30 cellular contexts compared by ENCODE assay signal in the genomic region with DNA sequence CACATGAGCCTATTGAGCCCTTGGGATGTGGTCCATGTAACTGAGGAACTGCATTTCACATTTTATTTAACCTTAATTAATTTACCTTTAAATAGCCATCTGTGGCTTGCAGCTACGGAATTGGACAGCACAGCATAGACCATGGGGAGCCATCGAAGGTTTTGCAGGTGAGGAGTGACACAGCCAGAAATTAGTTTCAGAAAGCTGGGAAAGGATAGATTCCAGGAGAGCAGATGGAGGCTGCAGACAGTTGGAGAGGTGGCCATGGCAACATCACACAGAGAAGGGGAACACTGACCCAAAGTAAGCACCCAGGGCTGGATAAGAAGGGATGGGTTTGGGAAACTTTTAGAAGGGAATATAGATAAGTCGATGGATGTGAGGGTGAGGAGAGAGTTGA.
"Had no signal": no experiment of that assay in that cellular context is flagged by ENCODE, and none has a peak within 500 bp of the region (broad histone marks: within the 10 kb centered on the region; RNA-seq: fewer than 3 reads in every experiment).

No MANE protein-coding gene starts in this region.

- H3K27me3 ChIP-seq: ascending aorta, breast epithelium, colonic mucosa, dorsolateral prefrontal cortex, gastrocnemius medialis had no signal

- H3K27ac ChIP-seq: ascending aorta, breast epithelium, cardiac muscle cell, colonic mucosa, dorsolateral prefrontal cortex, esophagus muscularis mucosa, foreskin keratinocyte, gastrocnemius medialis, heart right ventricle had no signal

- H3K9me3 Mint-ChIP-seq: activated CD4-positive, alpha-beta memory T cell treated with anti-CD3 and anti-CD28 coated beads for 36 hours; activated CD4-positive, alpha-beta T cell treated with anti-CD3 and anti-CD28 coated beads, Interleukin-2, amount 10 ng/mL, durations not matched to agents 24 days and 14 days; activated naive CD4-positive, alpha-beta T cell treated with anti-CD3 and anti-CD28 coated beads, Interleukin-2, amount 10 ng/mL, durations not matched to agents 7 days and 5 days; activated naive CD4-positive, alpha-beta T cell treated with anti-CD3 and anti-CD28 coated beads, Interleukin-2, amount 50 U/mL, for 72 hours; central memory CD8-positive, alpha-beta T cell; dendritic cell treated with granulocyte-macrophage colony-stimulating factor and Interleukin-4, amounts not matched to agents 40 ng/mL and 50 ng/mL, for 4 days had no signal

- H3K9me3 ChIP-seq: ascending aorta, colonic mucosa, gastrocnemius medialis had no signal

- H3K4me1 Mint-ChIP-seq: activated CD4-positive, alpha-beta T cell treated with anti-CD3 and anti-CD28 coated beads for 36 hours; activated CD4-positive, alpha-beta T cell treated with anti-CD3 and anti-CD28 coated beads, Interleukin-2, amount 10 ng/mL, durations not matched to agents 24 days and 14 days; activated CD8-positive, alpha-beta memory T cell treated with anti-CD3 and anti-CD28 coated beads, Interleukin-2, amount 10 ng/mL, durations not matched to agents 7 days and 5 days; activated naive CD4-positive, alpha-beta T cell treated with anti-CD3 and anti-CD28 coated beads, Interleukin-2, amount 10 ng/mL, durations not matched to agents 7 days and 5 days; activated naive CD8-positive, alpha-beta T cell treated with anti-CD3 and anti-CD28 coated beads, Interleukin-2, amount 10 ng/mL, durations not matched to agents 7 days and 5 days; brain; central memory CD8-positive, alpha-beta T cell had no signal

- ATAC-seq: activated CD4-positive, alpha-beta T cell treated with anti-CD3 and anti-CD28 coated beads for 36 hours; activated CD8-positive, alpha-beta memory T cell treated with anti-CD3 and anti-CD28 coated beads, Interleukin-2, amount 10 ng/mL, durations not matched to agents 7 days and 5 days; activated CD8-positive, alpha-beta T cell treated with anti-CD3 and anti-CD28 coated beads, Interleukin-2, amount 10 ng/mL, durations not matched to agents 7 days and 5 days; activated naive CD4-positive, alpha-beta T cell treated with anti-CD3 and anti-CD28 coated beads, Interleukin-2, amount 50 U/mL, for 72 hours; activated T-cell treated with anti-CD3 and anti-CD28 coated beads, Interleukin-2, amount 50 U/mL, for 72 hours; foreskin keratinocyte; gastrocnemius medialis; heart right ventricle had no signal

- H3K27ac Mint-ChIP-seq: activated CD4-positive, alpha-beta memory T cell treated with anti-CD3 and anti-CD28 coated beads for 36 hours; activated CD4-positive, alpha-beta T cell treated with anti-CD3 and anti-CD28 coated beads for 36 hours; activated CD4-positive, alpha-beta T cell treated with anti-CD3 and anti-CD28 coated beads, Interleukin-2, amount 10 ng/mL, durations not matched to agents 24 days and 14 days; activated CD8-positive, alpha-beta memory T cell treated with anti-CD3 and anti-CD28 coated beads, Interleukin-2, amount 10 ng/mL, durations not matched to agents 7 days and 5 days; activated CD8-positive, alpha-beta T cell treated with anti-CD3 and anti-CD28 coated beads, Interleukin-2, amount 10 ng/mL, durations not matched to agents 7 days and 5 days; activated naive CD4-positive, alpha-beta T cell treated with anti-CD3 and anti-CD28 coated beads, Interleukin-2, amount 10 ng/mL, durations not matched to agents 7 days and 5 days; activated naive CD4-positive, alpha-beta T cell treated with anti-CD3 and anti-CD28 coated beads, Interleukin-2, amount 50 U/mL, for 72 hours; activated naive CD8-positive, alpha-beta T cell treated with anti-CD3 and anti-CD28 coated beads, Interleukin-2, amount 10 ng/mL, durations not matched to agents 7 days and 5 days; activated T-cell treated with anti-CD3 and anti-CD28 coated beads, Interleukin-2, amount 50 U/mL, for 72 hours; brain; dendritic cell treated with granulocyte-macrophage colony-stimulating factor and Interleukin-4, amounts not matched to agents 40 ng/mL and 50 ng/mL, for 4 days had no signal

- H3K4me3 ChIP-seq: ascending aorta, breast epithelium, cardiac muscle cell, colonic mucosa, dorsolateral prefrontal cortex, esophagus muscularis mucosa, gastrocnemius medialis, heart right ventricle had no signal

- H3K4me1 ChIP-seq: ascending aorta, breast epithelium, colonic mucosa, esophagus muscularis mucosa, foreskin keratinocyte, gastrocnemius medialis, heart right ventricle had no signal

- DNase-seq: activated CD4-positive, alpha-beta memory T cell treated with anti-CD3 and anti-CD28 coated beads for 36 hours; activated CD4-positive, alpha-beta T cell treated with anti-CD3 and anti-CD28 coated beads for 36 hours; activated CD4-positive, alpha-beta T cell treated with anti-CD3 and anti-CD28 coated beads, Interleukin-2, amount 10 ng/mL, durations not matched to agents 24 days and 14 days; activated CD4-positive, CD25-positive, alpha-beta regulatory T cell; activated CD4-positive, CD25-positive, alpha-beta regulatory T cell treated with anti-CD3 and anti-CD28 coated beads, Interleukin-2, amount 50 U/mL, for 72 hours; activated CD8-positive, alpha-beta memory T cell treated with anti-CD3 and anti-CD28 coated beads, Interleukin-2, amount 10 ng/mL, durations not matched to agents 7 days and 5 days; activated CD8-positive, alpha-beta memory T cell treated with anti-CD3 and anti-CD28 coated beads, Interleukin-2, amount 50 U/mL, for 4 hours; activated CD8-positive, alpha-beta T cell treated with anti-CD3 and anti-CD28 coated beads, Interleukin-2, amount 10 ng/mL, durations not matched to agents 7 days and 5 days; activated gamma-delta T cell; activated naive CD4-positive, alpha-beta T cell; activated naive CD4-positive, alpha-beta T cell treated with anti-CD3 and anti-CD28 coated beads, Interleukin-2, amount 10 ng/mL, durations not matched to agents 7 days and 5 days; activated naive CD8-positive, alpha-beta T cell treated with anti-CD3 and anti-CD28 coated beads, Interleukin-2, amount 10 ng/mL, durations not matched to agents 7 days and 5 days; activated T-cell treated with anti-CD3 and anti-CD28 coated beads, Interleukin-2, amount 50 U/mL, for 1 hour; activated T-cell treated with anti-CD3 and anti-CD28 coated beads, Interleukin-2, amount 50 U/mL, for 72 hours; colonic mucosa; effector memory CD4-positive, alpha-beta T cell; erythroblast; foreskin keratinocyte; gastrocnemius medialis; heart right ventricle; T-helper 2 cell had no signal

- H3K36me3 ChIP-seq: ascending aorta, breast epithelium, cardiac muscle cell, colonic mucosa, esophagus muscularis mucosa, gastrocnemius medialis, heart right ventricle had no signal

- H3K4me3 Mint-ChIP-seq: activated CD4-positive, alpha-beta memory T cell treated with anti-CD3 and anti-CD28 coated beads for 36 hours; activated CD4-positive, alpha-beta T cell treated with anti-CD3 and anti-CD28 coated beads for 36 hours; activated CD4-positive, alpha-beta T cell treated with anti-CD3 and anti-CD28 coated beads, Interleukin-2, amount 10 ng/mL, durations not matched to agents 24 days and 14 days; activated CD8-positive, alpha-beta memory T cell treated with anti-CD3 and anti-CD28 coated beads, Interleukin-2, amount 10 ng/mL, durations not matched to agents 7 days and 5 days; activated CD8-positive, alpha-beta T cell treated with anti-CD3 and anti-CD28 coated beads, Interleukin-2, amount 10 ng/mL, durations not matched to agents 7 days and 5 days; activated naive CD4-positive, alpha-beta T cell treated with anti-CD3 and anti-CD28 coated beads, Interleukin-2, amount 10 ng/mL, durations not matched to agents 7 days and 5 days; activated naive CD8-positive, alpha-beta T cell treated with anti-CD3 and anti-CD28 coated beads, Interleukin-2, amount 10 ng/mL, durations not matched to agents 7 days and 5 days; activated T-cell treated with anti-CD3 and anti-CD28 coated beads, Interleukin-2, amount 50 U/mL, for 72 hours; brain; central memory CD8-positive, alpha-beta T cell; dendritic cell treated with granulocyte-macrophage colony-stimulating factor and Interleukin-4, amounts not matched to agents 40 ng/mL and 50 ng/mL, for 4 days had no signal

- H3K36me3 Mint-ChIP-seq: activated CD4-positive, alpha-beta memory T cell treated with anti-CD3 and anti-CD28 coated beads for 36 hours; activated CD8-positive, alpha-beta memory T cell treated with anti-CD3 and anti-CD28 coated beads, Interleukin-2, amount 10 ng/mL, durations not matched to agents 7 days and 5 days; activated naive CD4-positive, alpha-beta T cell treated with anti-CD3 and anti-CD28 coated beads, Interleukin-2, amount 10 ng/mL, durations not matched to agents 7 days and 5 days; activated naive CD4-positive, alpha-beta T cell treated with anti-CD3 and anti-CD28 coated beads, Interleukin-2, amount 50 U/mL, for 72 hours; activated naive CD8-positive, alpha-beta T cell treated with anti-CD3 and anti-CD28 coated beads, Interleukin-2, amount 10 ng/mL, durations not matched to agents 7 days and 5 days; brain had no signal
